ENCODE assay signal across 1 cellular context in genomic region chr1:18300376-18300775, GRCh38.
TF ChIP-seq lines count a peak whose summit lies in the region.

No MANE protein-coding gene starts in this region.

TF ChIP-seq in HepG2, 621 proteins besides CTCF, POLR2A, EP300 and RAD21 (continued from another document):
- TF ChIP-seq HOMEZ (CRISPR knock-in tag; IDR thresholded peaks at IDR 0.05; ENCODE audit: low read depth): no peak
TF ChIP-seq in HepG2: peak in this region for 1.
